9 cellular contexts compared by ENCODE assay signal in the genomic region with DNA sequence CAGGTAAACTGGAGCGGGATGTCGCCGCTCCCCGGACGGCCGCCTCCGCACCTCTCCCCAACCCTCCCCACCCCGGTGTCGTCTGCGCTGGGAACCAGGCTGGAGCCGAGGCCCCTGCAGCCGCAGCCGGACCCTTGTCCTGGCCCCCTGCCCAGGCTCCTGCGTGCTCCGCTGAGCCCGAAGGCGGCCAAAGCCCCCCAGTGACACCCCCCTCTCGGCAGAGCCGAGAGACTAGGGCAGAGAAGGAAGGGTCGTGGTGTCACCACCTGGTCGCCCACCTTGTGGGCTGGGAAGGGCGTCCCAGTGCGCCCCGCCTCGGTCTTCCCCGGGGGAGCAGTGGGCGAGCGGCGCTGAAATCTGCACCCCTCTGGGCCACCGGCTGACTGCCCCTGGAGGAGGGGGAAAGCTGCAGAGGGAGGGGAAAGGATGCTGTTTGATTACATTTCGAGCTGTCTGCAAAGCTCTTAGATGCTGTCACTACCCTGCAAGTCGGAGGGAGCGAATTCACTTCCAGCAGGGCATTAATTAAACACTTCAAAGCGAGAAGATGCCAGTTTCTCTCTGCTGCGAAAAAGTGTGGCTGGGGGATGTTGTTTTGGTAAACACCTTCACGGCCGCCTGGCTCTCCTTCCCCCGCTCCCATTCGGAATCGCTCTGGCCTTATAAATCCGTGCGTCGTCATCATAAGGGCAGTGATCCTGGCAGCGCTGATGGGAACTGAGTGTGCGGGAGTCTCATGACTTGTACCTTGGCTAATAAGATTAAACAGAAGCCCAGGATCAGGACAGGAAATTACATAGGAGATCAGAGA. TPM values are rescaled to one million over a fixed set of nuclear protein-coding genes. Genes with fewer than 3 reads are reported as not detected.
DNase-seq lines count a peak whose midpoint lies in the region; ATAC-seq, FAIRE-seq and TF ChIP-seq lines count a peak whose summit lies in the region.
"Had no signal": no experiment of that assay in that cellular context is flagged by ENCODE, and none has a peak within 500 bp of the region (broad histone marks: within the 10 kb centered on the region; RNA-seq: fewer than 3 reads in every experiment).

No MANE protein-coding gene starts in this region.

- peaks cover 0 to 16% (median 3%) of the 10 kb centered on the region in 7 donors for H3K4me1 Mint-ChIP-seq in naive thymus-derived CD4-positive, alpha-beta T cell
- H3K4me1 Mint-ChIP-seq in activated naive CD4-positive, alpha-beta T cell treated with anti-CD3 and anti-CD28 coated beads, Interleukin-2, amount 10 ng/mL, durations not matched to agents 7 days and 5 days = peaks cover 3% of the 10 kb centered on the region
- H3K4me1 Mint-ChIP-seq in CD8-positive, alpha-beta memory T cell = peaks cover 2 to 6% (median 3%) of the 10 kb centered on the region in 3 donors

- H3K4me1 ChIP-seq in esophagus squamous epithelium = peaks cover 5 to 29% (median 5%) of the 10 kb centered on the region in 3 donors
- H3K4me1 ChIP-seq in naive thymus-derived CD4-positive, alpha-beta T cell (ENCODE audit: control insufficient read depth in 2 of 2, insufficient read depth in 2 of 2, low read length in 2 of 2) = no peaks in the 10 kb centered on the region
- no peaks in the 10 kb centered on the region for H3K4me1 ChIP-seq in CD8-positive, alpha-beta memory T cell (ENCODE audit: insufficient read depth, low read length)

- no peaks in the 10 kb centered on the region for H3K36me3 ChIP-seq in esophagus squamous epithelium
- no peaks in the 10 kb centered on the region for H3K36me3 ChIP-seq in naive thymus-derived CD4-positive, alpha-beta T cell (ENCODE audit: control insufficient read depth in 2 of 3, insufficient read depth in 3 of 3, low read length in 3 of 3)
- no peaks in the 10 kb centered on the region for H3K36me3 ChIP-seq in CD8-positive, alpha-beta memory T cell (ENCODE audit: insufficient read depth, low read length)

- peak overlapping the region; percentile 53 to 72 (median 63) for H3K4me3 ChIP-seq in esophagus squamous epithelium
- no peak overlapping the region for H3K4me3 ChIP-seq in naive thymus-derived CD4-positive, alpha-beta T cell (ENCODE audit: low read length)
- no peak overlapping the region for H3K4me3 ChIP-seq in CD8-positive, alpha-beta memory T cell (ENCODE audit: low read length)

- WGBS in esophagus squamous epithelium, 2 donors = 29 to 31% methylated on average over 15 to 20 of the region's 45 CpGs

- no peak for TF ChIP-seq CTCF in esophagus squamous epithelium (IDR thresholded peaks at IDR 0.05)

- peak; percentile 4 for ATAC-seq in GM21360 (IDR thresholded peaks at IDR 0.05; ENCODE audit: unreplicated experiment)
- ATAC-seq in naive thymus-derived CD4-positive, alpha-beta T cell = peak; percentile 21

- POLR2A ChIA-PET in naive thymus-derived CD4-positive, alpha-beta T cell (lab: Charles Lee) = no interaction called here
- POLR2A ChIA-PET in CD8-positive, alpha-beta memory T cell (lab: Charles Lee) = no interaction called here

- CTCF ChIA-PET in naive thymus-derived CD4-positive, alpha-beta T cell (lab: Charles Lee) = no interaction called here
- CTCF ChIA-PET in activated naive CD4-positive, alpha-beta T cell treated with anti-CD3 and anti-CD28 coated beads, Interleukin-2, amount 10 ng/mL, durations not matched to agents 7 days and 5 days (lab: Charles Lee) = interaction anchor here (0.8 kb wide), 1 partner anchor 22 kb away, joined by 3 read pairs; no protein-coding TSS in a partner anchor
- CTCF ChIA-PET in CD8-positive, alpha-beta memory T cell (lab: Charles Lee) = no interaction called here

- no peak overlapping the region for H3K27ac Mint-ChIP-seq in naive thymus-derived CD4-positive, alpha-beta T cell
- H3K27ac Mint-ChIP-seq in activated naive CD4-positive, alpha-beta T cell treated with anti-CD3 and anti-CD28 coated beads, Interleukin-2, amount 10 ng/mL, durations not matched to agents 7 days and 5 days = no peak overlapping the region
- H3K27ac Mint-ChIP-seq in CD8-positive, alpha-beta memory T cell = no peak overlapping the region

- H3K27me3 ChIP-seq in esophagus squamous epithelium = peaks cover 0 to 5% (median 0%) of the 10 kb centered on the region in 4 donors
- peaks cover 0 to 5% of the 10 kb centered on the region in 2 donors for H3K27me3 ChIP-seq in naive thymus-derived CD4-positive, alpha-beta T cell (ENCODE audit: control insufficient read depth in 2 of 2, insufficient read depth in 2 of 2, low read length in 2 of 2)
- H3K27me3 ChIP-seq in CD8-positive, alpha-beta memory T cell (ENCODE audit: insufficient read depth, low read length, poor library complexity, severe bottlenecking) = no peaks in the 10 kb centered on the region

- peaks cover 0 to 9% (median 0%) of the 10 kb centered on the region in 11 donors for H3K9me3 Mint-ChIP-seq in naive thymus-derived CD4-positive, alpha-beta T cell
- H3K9me3 Mint-ChIP-seq in activated naive CD4-positive, alpha-beta T cell treated with anti-CD3 and anti-CD28 coated beads, Interleukin-2, amount 10 ng/mL, durations not matched to agents 7 days and 5 days = no peaks in the 10 kb centered on the region
- peaks cover 0 to 11% (median 2%) of the 10 kb centered on the region in 5 donors for H3K9me3 Mint-ChIP-seq in CD8-positive, alpha-beta memory T cell

- intact Hi-C loops in esophagus squamous epithelium (cut with DNase I) = no loop called here
- intact Hi-C loops in naive thymus-derived CD4-positive, alpha-beta T cell (cut with micrococcal nuclease) = no loop called here

- FAIRE-seq in H54 (lab: Jason Lieb, UNC) = no peak

- H3K9me3 ChIP-seq in esophagus squamous epithelium = no peaks in the 10 kb centered on the region
- H3K9me3 ChIP-seq in naive thymus-derived CD4-positive, alpha-beta T cell (ENCODE audit: control insufficient read depth in 2 of 3, low read length in 3 of 3) = no peaks in the 10 kb centered on the region
- H3K9me3 ChIP-seq in CD8-positive, alpha-beta memory T cell (ENCODE audit: low read length) = no peaks in the 10 kb centered on the region

- peak overlapping the region; percentile 2 to 66 (median 46) for H3K27ac ChIP-seq in esophagus squamous epithelium
- no peak overlapping the region for H3K27ac ChIP-seq in naive thymus-derived CD4-positive, alpha-beta T cell (ENCODE audit: low read depth, low read length)
- H3K27ac ChIP-seq in CD8-positive, alpha-beta memory T cell (ENCODE audit: low read depth, low read length) = no peak overlapping the region

- DNase-seq in NCI-H82 treated with DMSO at 0.1 percent for 48 hours (lab: John Stamatoyannopoulos, UW; ENCODE audit: unreplicated experiment) (peak; percentile 64), esophagus squamous epithelium (lab: John Stamatoyannopoulos, UW) (no peak), H54 (ENCODE audit: insufficient read length, low spot score) (no peak)
- no peak for DNase-seq in naive thymus-derived CD4-positive, alpha-beta T cell
- DNase-seq in activated naive CD4-positive, alpha-beta T cell treated with anti-CD3 and anti-CD28 coated beads, Interleukin-2, amount 10 ng/mL, durations not matched to agents 7 days and 5 days = no peak
- no peak for DNase-seq in CD8-positive, alpha-beta memory T cell
- no peak for DNase-seq in stimulated activated CD8-positive, alpha-beta memory T cell treated with anti-CD3 and anti-CD28 coated beads, Interleukin-4, amount 100 ng/mL, for 48 hours

- TF ChIP-seq POLR2A in esophagus squamous epithelium (IDR thresholded peaks at IDR 0.05) (peak in 1 of 4 donors; percentile 9), H54 (IDR thresholded peaks at IDR 0.05; ENCODE audit: low read depth, low read length) (no peak)

- H3K27me3 Mint-ChIP-seq in naive thymus-derived CD4-positive, alpha-beta T cell = peaks cover 35 to 55% (median 42%) of the 10 kb centered on the region in 5 donors
- H3K27me3 Mint-ChIP-seq in activated naive CD4-positive, alpha-beta T cell treated with anti-CD3 and anti-CD28 coated beads, Interleukin-2, amount 10 ng/mL, durations not matched to agents 7 days and 5 days = peaks cover 32% of the 10 kb centered on the region
- H3K27me3 Mint-ChIP-seq in CD8-positive, alpha-beta memory T cell = peaks cover 28 to 35% of the 10 kb centered on the region in 2 donors

- H3K4me3 Mint-ChIP-seq in naive thymus-derived CD4-positive, alpha-beta T cell = peak overlapping the region in 6 of 10 donors; percentile 3 to 50 (median 25)
- no peak overlapping the region for H3K4me3 Mint-ChIP-seq in activated naive CD4-positive, alpha-beta T cell treated with anti-CD3 and anti-CD28 coated beads, Interleukin-2, amount 10 ng/mL, durations not matched to agents 7 days and 5 days
- peak overlapping the region in 1 of 7 donors; percentile 22 for H3K4me3 Mint-ChIP-seq in CD8-positive, alpha-beta memory T cell

- peaks cover 0 to 5% (median 0%) of the 10 kb centered on the region in 5 donors for H3K36me3 Mint-ChIP-seq in naive thymus-derived CD4-positive, alpha-beta T cell
- no peaks in the 10 kb centered on the region for H3K36me3 Mint-ChIP-seq in activated naive CD4-positive, alpha-beta T cell treated with anti-CD3 and anti-CD28 coated beads, Interleukin-2, amount 10 ng/mL, durations not matched to agents 7 days and 5 days
- H3K36me3 Mint-ChIP-seq in CD8-positive, alpha-beta memory T cell = no peaks in the 10 kb centered on the region

RNA-seq across cellular contexts. Expression of a gene that starts 0.6 kb away (rescaled TPM):
- 1 to 10 TPM; 2.0 to 8.0 (median 2.4) TPM for total RNA-seq in esophagus squamous epithelium
- total RNA-seq in naive thymus-derived CD4-positive, alpha-beta T cell = under 1 TPM in 1 of 5 experiments, not detected in 4; 0.61 TPM
- not detected for polyA plus RNA-seq in naive thymus-derived CD4-positive, alpha-beta T cell
- not detected for total RNA-seq in CD8-positive, alpha-beta memory T cell
- polyA plus RNA-seq in CD8-positive, alpha-beta memory T cell = not detected
- total RNA-seq: T-helper 2 cell treated with Interferon-gamma antibody and Interleukin-4, amounts not matched to agents 100 ng/mL and 5 ng/mL, for 36 hours had no signal

Comparison
In these comparisons a context has a peak if more than half of its experiments do, and no peak if none do; other contexts are left out.
1. H3K27ac ChIP-seq: peak in esophagus squamous epithelium (4 of 4); none in naive thymus-derived CD4-positive, alpha-beta T cell (single experiment) and CD8-positive, alpha-beta memory T cell (single experiment).
2. H3K4me3 ChIP-seq: peak in esophagus squamous epithelium (4 of 4); none in naive thymus-derived CD4-positive, alpha-beta T cell (single experiment) and CD8-positive, alpha-beta memory T cell (single experiment).